9 cellular contexts compared by ENCODE assay signal in the genomic region with DNA sequence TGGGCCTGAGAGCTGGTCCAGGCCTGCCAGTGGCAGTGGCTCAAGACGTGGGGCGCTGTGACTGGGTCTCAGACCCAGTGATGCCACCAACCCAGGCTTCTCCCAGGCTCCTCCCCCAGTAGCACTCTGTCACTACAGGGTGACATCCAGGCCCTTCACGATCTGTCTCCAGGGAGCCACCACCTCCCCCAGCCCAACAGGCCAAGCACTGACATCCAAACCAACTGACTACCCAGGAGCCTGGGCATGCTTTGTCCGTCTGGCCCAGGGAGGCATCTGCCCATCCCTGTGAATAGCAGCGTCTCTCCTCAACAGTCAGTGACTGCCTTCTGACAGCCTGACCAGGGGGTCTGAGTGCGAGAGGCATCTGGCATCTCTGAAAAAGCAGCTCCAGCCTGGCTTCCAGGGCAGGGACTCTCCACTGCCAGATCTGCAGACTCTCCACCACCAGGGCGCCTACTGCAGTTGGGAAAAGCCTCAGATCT. TPM values are rescaled to one million over a fixed set of nuclear protein-coding genes. Genes with fewer than 3 reads are reported as not detected.
DNase-seq lines count a peak whose midpoint lies in the region; ATAC-seq and TF ChIP-seq lines count a peak whose summit lies in the region.
"Had no signal": no experiment of that assay in that cellular context is flagged by ENCODE, and none has a peak within 500 bp of the region (broad histone marks: within the 10 kb centered on the region; RNA-seq: fewer than 3 reads in every experiment).

No MANE protein-coding gene starts in this region.

- CTCF ChIA-PET in activated CD4-positive, alpha-beta T cell treated with anti-CD3 and anti-CD28 coated beads, Interleukin-2, amount 10 ng/mL, durations not matched to agents 7 days and 5 days (lab: Charles Lee) = interaction anchor here (1.0 to 2.4 kb wide), 5 partner anchors 8 to 109 kb away, joined by 3 to 12 read pairs (median 6); no protein-coding TSS in a partner anchor

- WGBS in body of pancreas, 2 donors = 64 to 88% methylated on average over 3 to 7 of the region's 7 CpGs
- 88 to 91% methylated on average over 4 to 5 of the region's 7 CpGs for WGBS in thyroid gland, 2 donors

- ATAC-seq in body of pancreas (no peak), memory B cell (ENCODE audit: low read depth) (no peak), GM21423 (IDR thresholded peaks at IDR 0.05; ENCODE audit: unreplicated experiment) (no peak), GM18868 (IDR thresholded peaks at IDR 0.05; ENCODE audit: unreplicated experiment) (no peak)

- H3K27me3 ChIP-seq in body of pancreas = no peaks in the 10 kb centered on the region
- no peaks in the 10 kb centered on the region for H3K27me3 ChIP-seq in thyroid gland

- TF ChIP-seq POLR2A in body of pancreas (IDR thresholded peaks at IDR 0.05) (no peak), thyroid gland (IDR thresholded peaks at IDR 0.05) (no peak)

- peaks cover 30% of the 10 kb centered on the region for H3K4me1 Mint-ChIP-seq in activated CD4-positive, alpha-beta T cell treated with anti-CD3 and anti-CD28 coated beads, Interleukin-2, amount 10 ng/mL, durations not matched to agents 7 days and 5 days
- H3K4me1 Mint-ChIP-seq in memory B cell = peaks cover 15% of the 10 kb centered on the region

- H3K27me3 Mint-ChIP-seq in activated CD4-positive, alpha-beta T cell treated with anti-CD3 and anti-CD28 coated beads, Interleukin-2, amount 10 ng/mL, durations not matched to agents 7 days and 5 days = peaks cover 5% of the 10 kb centered on the region
- H3K27me3 Mint-ChIP-seq in memory B cell = no peaks in the 10 kb centered on the region

- no peak for DNase-seq in activated CD4-positive, alpha-beta T cell treated with anti-CD3 and anti-CD28 coated beads, Interleukin-2, amount 10 ng/mL, durations not matched to agents 7 days and 5 days
- DNase-seq in activated CD4-positive, alpha-beta T cell treated with anti-CD3 and anti-CD28 coated beads for 48 hours = no peak
- DNase-seq in body of pancreas (peak in 3 of 4 donors; percentile 17 to 35 (median 22)), memory B cell (ENCODE audit: low spot score in 2 of 2) (no peak), thyroid gland (peak; percentile 16 to 24), NK-92 (lab: John Stamatoyannopoulos, UW; ENCODE audit: unreplicated experiment) (no peak)

- H3K36me3 Mint-ChIP-seq in activated CD4-positive, alpha-beta T cell treated with anti-CD3 and anti-CD28 coated beads, Interleukin-2, amount 10 ng/mL, durations not matched to agents 7 days and 5 days (ENCODE audit: low read depth) = no peaks in the 10 kb centered on the region
- no peaks in the 10 kb centered on the region for H3K36me3 Mint-ChIP-seq in memory B cell

- H3K4me1 ChIP-seq in body of pancreas (peaks cover 28% of the 10 kb centered on the region), thyroid gland (peaks cover 19 to 26% of the 10 kb centered on the region in 2 donors)

- H3K27ac ChIP-seq in body of pancreas (peak overlapping the region; percentile 88 to 99 (median 96)), thyroid gland (peak overlapping the region; percentile 98 to 99 (median 99))

- TF ChIP-seq CTCF in body of pancreas (IDR thresholded peaks at IDR 0.05) = no peak
- TF ChIP-seq CTCF in thyroid gland (IDR thresholded peaks at IDR 0.05) = no peak

- H3K27ac Mint-ChIP-seq in activated CD4-positive, alpha-beta T cell treated with anti-CD3 and anti-CD28 coated beads, Interleukin-2, amount 10 ng/mL, durations not matched to agents 7 days and 5 days = peak overlapping the region; percentile 72
- H3K27ac Mint-ChIP-seq in memory B cell = peak overlapping the region; percentile 97

- no peaks in the 10 kb centered on the region for H3K9me3 Mint-ChIP-seq in activated CD4-positive, alpha-beta T cell treated with anti-CD3 and anti-CD28 coated beads, Interleukin-2, amount 10 ng/mL, durations not matched to agents 7 days and 5 days
- no peaks in the 10 kb centered on the region for H3K9me3 Mint-ChIP-seq in memory B cell

- POLR2A ChIA-PET in activated CD4-positive, alpha-beta T cell treated with anti-CD3 and anti-CD28 coated beads, Interleukin-2, amount 10 ng/mL, durations not matched to agents 7 days and 5 days (lab: Charles Lee) = no interaction called here

- H3K36me3 ChIP-seq in body of pancreas (replicated peaks in 1 of 2; ENCODE audit: insufficient read depth in 1 of 2, low read depth in 2 of 2) = no peaks in the 10 kb centered on the region
- H3K36me3 ChIP-seq in thyroid gland = no peaks in the 10 kb centered on the region

- intact Hi-C loops in body of pancreas (cut with DNase I) = no loop called here
- intact Hi-C loops in thyroid gland (cut with DNase I) = no loop called here

- H3K4me3 ChIP-seq in body of pancreas (no peak overlapping the region), thyroid gland (replicated peaks in 1 of 3) (no peak overlapping the region)

- peak overlapping the region; percentile 2 for H3K4me3 Mint-ChIP-seq in activated CD4-positive, alpha-beta T cell treated with anti-CD3 and anti-CD28 coated beads, Interleukin-2, amount 10 ng/mL, durations not matched to agents 7 days and 5 days
- H3K4me3 Mint-ChIP-seq in memory B cell = peak overlapping the region; percentile 67

- H3K9me3 ChIP-seq in body of pancreas (no peaks in the 10 kb centered on the region), thyroid gland (no peaks in the 10 kb centered on the region)

RNA-seq across cellular contexts. Expression of a gene that starts 13.0 kb away (rescaled TPM):
- not detected for total RNA-seq in activated CD4-positive, alpha-beta T cell treated with anti-CD3 and anti-CD28 coated beads, Interleukin-2, amount 10 ng/mL, durations not matched to agents 7 days and 5 days
- total RNA-seq in body of pancreas (not detected), thyroid gland (under 1 TPM in 1 of 4 donors, not detected in 3; 0.54 TPM)
- total RNA-seq: mononuclear cell had no signal

Comparison
In these comparisons a context has a peak if more than half of its experiments do, and no peak if none do; other contexts are left out.
1. DNase-seq: peak in body of pancreas (3 of 4) and thyroid gland (2 of 2); none in activated CD4-positive, alpha-beta T cell treated with anti-CD3 and anti-CD28 coated beads, Interleukin-2, amount 10 ng/mL, durations not matched to agents 7 days and 5 days (single experiment), activated CD4-positive, alpha-beta T cell treated with anti-CD3 and anti-CD28 coated beads for 48 hours (single experiment), memory B cell (0 of 2) and NK-92 (single experiment).